ENCODE assay signal across 10 cellular contexts in the genomic region with DNA sequence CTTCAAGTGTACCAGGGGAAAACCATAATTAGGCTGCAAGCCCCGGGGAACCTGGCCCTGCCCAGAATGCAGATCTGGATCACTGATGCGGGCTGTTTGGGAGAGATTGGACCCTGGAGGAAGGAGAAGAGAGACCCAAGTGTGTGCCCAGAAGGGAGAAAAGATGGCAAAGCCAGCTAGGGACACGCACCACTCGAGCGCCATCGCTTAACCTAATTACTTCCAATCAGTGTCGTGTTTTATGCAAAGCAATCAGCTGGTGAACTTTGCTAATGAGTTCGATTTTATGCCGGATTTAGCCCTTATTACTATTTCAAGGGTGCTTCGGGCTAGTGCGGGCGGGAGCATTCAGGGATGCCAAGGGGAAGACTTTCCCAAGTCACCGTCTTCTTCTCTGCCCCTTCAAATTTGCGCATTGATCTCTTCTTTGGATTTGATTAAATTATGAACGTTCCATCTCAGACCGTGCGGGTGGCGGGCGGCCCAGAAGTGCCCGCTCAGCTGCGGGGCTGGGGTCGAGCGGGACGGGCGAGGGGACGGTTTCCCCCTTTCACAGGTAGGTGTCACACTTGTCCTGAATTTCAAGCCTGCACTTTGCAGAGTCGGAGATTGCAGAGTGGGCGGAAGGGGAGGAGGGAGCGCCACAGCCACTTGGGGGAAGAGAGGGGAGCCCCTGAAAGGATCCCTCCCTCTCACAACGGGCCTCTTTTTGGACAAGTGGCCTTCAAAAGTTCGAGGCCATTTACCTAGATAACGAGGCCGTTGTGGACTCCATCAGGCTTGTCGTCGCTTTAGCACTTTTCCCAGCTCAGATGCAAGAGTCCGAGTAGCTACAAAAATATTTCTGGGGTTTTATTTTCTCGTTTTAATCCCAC. TPM values are rescaled to one million over a fixed set of nuclear protein-coding genes. Genes with fewer than 3 reads are reported as not detected.
DNase-seq lines count a peak whose midpoint lies in the region; ATAC-seq and TF ChIP-seq lines count a peak whose summit lies in the region.
"Had no signal": no experiment of that assay in that cellular context is flagged by ENCODE, and none has a peak within 500 bp of the region (broad histone marks: within the 10 kb centered on the region; RNA-seq: fewer than 3 reads in every experiment).

No MANE protein-coding gene starts in this region.

- H3K27ac ChIP-seq in cardiac muscle cell (peak overlapping the region; percentile 58), right atrium auricular region (no peak overlapping the region), iPS-20b (ENCODE audit: low read length) (no peak overlapping the region), upper lobe of right lung (peak overlapping the region; percentile 84)

- intact Hi-C loops in upper lobe of right lung (cut with DNase I) = no loop called here

- peaks cover 6% of the 10 kb centered on the region for H3K36me3 ChIP-seq in cardiac muscle cell
- H3K36me3 ChIP-seq in right atrium auricular region = no peaks in the 10 kb centered on the region
- no peaks in the 10 kb centered on the region for H3K36me3 ChIP-seq in iPS-20b (ENCODE audit: insufficient read depth, low read depth, low read length)
- H3K36me3 ChIP-seq in upper lobe of right lung = no peaks in the 10 kb centered on the region

- DNase-seq in cardiac muscle cell (ENCODE audit: low read depth in 1 of 2, low spot score in 1 of 2) (peak in 1 of 2 donors; percentile 90), right atrium auricular region (ENCODE audit: low spot score) (no peak), WTC11 (ENCODE audit: low spot score) (peak; percentile 76), upper lobe of right lung (peak; percentile 81), AG08395 (ENCODE audit: low spot score) (no peak)
- DNase-seq: COR-L47 had no signal

- peak; percentile 11 for ATAC-seq in WTC11
- ATAC-seq in upper lobe of right lung = peak; percentile 4
- no peak for ATAC-seq in HG03469 (IDR thresholded peaks at IDR 0.05; ENCODE audit: unreplicated experiment)
- no peak for ATAC-seq in GM19324 (IDR thresholded peaks at IDR 0.05; ENCODE audit: low FRiP score, unreplicated experiment)

- H3K27ac Mint-ChIP-seq in WTC11 = no peak overlapping the region

- CTCF ChIA-PET in WTC11 (lab: Charles Lee) = interaction anchor here (0.7 to 2.9 kb wide), 8 partner anchors 13 to 649 kb away, joined by 3 to 12 read pairs (median 5); a partner anchor contains a TSS

- POLR2A ChIA-PET in WTC11 (lab: Charles Lee) = no interaction called here

- H3K9ac ChIP-seq in iPS-20b (ENCODE audit: low read depth, low read length) = no peak overlapping the region

- H3K4me3 ChIP-seq in cardiac muscle cell = peak overlapping the region; percentile 96
- H3K4me3 ChIP-seq in right atrium auricular region = no peak overlapping the region
- H3K4me3 ChIP-seq in iPS-20b (ENCODE audit: low read length) = peak overlapping the region; percentile 65
- H3K4me3 ChIP-seq in upper lobe of right lung = peak overlapping the region; percentile 67

- H3K9me3 ChIP-seq in cardiac muscle cell (ENCODE audit: low read depth) = no peaks in the 10 kb centered on the region
- no peaks in the 10 kb centered on the region for H3K9me3 ChIP-seq in right atrium auricular region
- no peaks in the 10 kb centered on the region for H3K9me3 ChIP-seq in iPS-20b (ENCODE audit: insufficient read depth, low read depth, low read length)
- no peaks in the 10 kb centered on the region for H3K9me3 ChIP-seq in upper lobe of right lung

- peaks cover 55% of the 10 kb centered on the region for H3K4me1 Mint-ChIP-seq in WTC11

- H3K27me3 ChIP-seq in cardiac muscle cell = peaks cover 28% of the 10 kb centered on the region
- H3K27me3 ChIP-seq in right atrium auricular region = peaks cover 61 to 82% of the 10 kb centered on the region in 2 donors
- H3K27me3 ChIP-seq in iPS-20b (ENCODE audit: insufficient read depth, low read length) = peaks cover 94% of the 10 kb centered on the region
- peaks cover 87% of the 10 kb centered on the region for H3K27me3 ChIP-seq in upper lobe of right lung

- peak overlapping the region; percentile 74 for H3K4me3 Mint-ChIP-seq in WTC11
- H3K4me3 Mint-ChIP-seq: central memory CD8-positive, alpha-beta T cell had no signal

- H3K27me3 Mint-ChIP-seq in WTC11 (ENCODE audit: low read depth) = peaks cover 95% of the 10 kb centered on the region

- peaks cover 7% of the 10 kb centered on the region for H3K4me1 ChIP-seq in cardiac muscle cell (ENCODE audit: low read depth)
- H3K4me1 ChIP-seq in right atrium auricular region = peaks cover 0 to 48% of the 10 kb centered on the region in 2 donors
- peaks cover 18% of the 10 kb centered on the region; the same call in 1 of the 2 replicates for H3K4me1 ChIP-seq in iPS-20b (ENCODE audit: insufficient read depth, low read length)
- peaks cover 13% of the 10 kb centered on the region for H3K4me1 ChIP-seq in upper lobe of right lung

- peaks cover 2% of the 10 kb centered on the region; the same call in 1 of the 2 replicates for H3K36me3 Mint-ChIP-seq in WTC11

- H3K9me3 Mint-ChIP-seq in WTC11 = no peaks in the 10 kb centered on the region

- TF ChIP-seq CTCF in cardiac muscle cell (IDR thresholded peaks at IDR 0.05; ENCODE audit: low read depth, low read length) (no peak), right atrium auricular region (IDR thresholded peaks at IDR 0.05) (no peak), WTC11 (IDR thresholded peaks at IDR 0.05) (no peak), upper lobe of right lung (IDR thresholded peaks at IDR 0.05) (no peak)

TF ChIP-seq in WTC11, 78 proteins besides CTCF, POLR2A, EP300 and RAD21 (continues in another document):
- TF ChIP-seq, protein P1, sequence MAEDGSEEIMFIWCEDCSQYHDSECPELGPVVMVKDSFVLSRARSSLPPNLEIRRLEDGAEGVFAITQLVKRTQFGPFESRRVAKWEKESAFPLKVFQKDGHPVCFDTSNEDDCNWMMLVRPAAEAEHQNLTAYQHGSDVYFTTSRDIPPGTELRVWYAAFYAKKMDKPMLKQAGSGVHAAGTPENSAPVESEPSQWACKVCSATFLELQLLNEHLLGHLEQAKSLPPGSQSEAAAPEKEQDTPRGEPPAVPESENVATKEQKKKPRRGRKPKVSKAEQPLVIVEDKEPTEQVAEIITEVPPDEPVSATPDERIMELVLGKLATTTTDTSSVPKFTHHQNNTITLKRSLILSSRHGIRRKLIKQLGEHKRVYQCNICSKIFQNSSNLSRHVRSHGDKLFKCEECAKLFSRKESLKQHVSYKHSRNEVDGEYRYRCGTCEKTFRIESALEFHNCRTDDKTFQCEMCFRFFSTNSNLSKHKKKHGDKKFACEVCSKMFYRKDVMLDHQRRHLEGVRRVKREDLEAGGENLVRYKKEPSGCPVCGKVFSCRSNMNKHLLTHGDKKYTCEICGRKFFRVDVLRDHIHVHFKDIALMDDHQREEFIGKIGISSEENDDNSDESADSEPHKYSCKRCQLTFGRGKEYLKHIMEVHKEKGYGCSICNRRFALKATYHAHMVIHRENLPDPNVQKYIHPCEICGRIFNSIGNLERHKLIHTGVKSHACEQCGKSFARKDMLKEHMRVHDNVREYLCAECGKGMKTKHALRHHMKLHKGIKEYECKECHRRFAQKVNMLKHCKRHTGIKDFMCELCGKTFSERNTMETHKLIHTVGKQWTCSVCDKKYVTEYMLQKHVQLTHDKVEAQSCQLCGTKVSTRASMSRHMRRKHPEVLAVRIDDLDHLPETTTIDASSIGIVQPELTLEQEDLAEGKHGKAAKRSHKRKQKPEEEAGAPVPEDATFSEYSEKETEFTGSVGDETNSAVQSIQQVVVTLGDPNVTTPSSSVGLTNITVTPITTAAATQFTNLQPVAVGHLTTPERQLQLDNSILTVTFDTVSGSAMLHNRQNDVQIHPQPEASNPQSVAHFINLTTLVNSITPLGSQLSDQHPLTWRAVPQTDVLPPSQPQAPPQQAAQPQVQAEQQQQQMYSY (CRISPR knock-in tag; IDR thresholded peaks at IDR 0.05) = no peak
- TF ChIP-seq, protein P2, sequence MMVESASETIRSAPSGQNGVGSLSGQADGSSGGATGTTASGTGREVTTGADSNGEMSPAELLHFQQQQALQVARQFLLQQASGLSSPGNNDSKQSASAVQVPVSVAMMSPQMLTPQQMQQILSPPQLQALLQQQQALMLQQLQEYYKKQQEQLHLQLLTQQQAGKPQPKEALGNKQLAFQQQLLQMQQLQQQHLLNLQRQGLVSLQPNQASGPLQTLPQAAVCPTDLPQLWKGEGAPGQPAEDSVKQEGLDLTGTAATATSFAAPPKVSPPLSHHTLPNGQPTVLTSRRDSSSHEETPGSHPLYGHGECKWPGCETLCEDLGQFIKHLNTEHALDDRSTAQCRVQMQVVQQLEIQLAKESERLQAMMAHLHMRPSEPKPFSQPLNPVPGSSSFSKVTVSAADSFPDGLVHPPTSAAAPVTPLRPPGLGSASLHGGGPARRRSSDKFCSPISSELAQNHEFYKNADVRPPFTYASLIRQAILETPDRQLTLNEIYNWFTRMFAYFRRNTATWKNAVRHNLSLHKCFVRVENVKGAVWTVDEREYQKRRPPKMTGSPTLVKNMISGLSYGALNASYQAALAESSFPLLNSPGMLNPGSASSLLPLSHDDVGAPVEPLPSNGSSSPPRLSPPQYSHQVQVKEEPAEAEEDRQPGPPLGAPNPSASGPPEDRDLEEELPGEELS (CRISPR knock-in tag; IDR thresholded peaks at IDR 0.05) = no peak
- TF ChIP-seq, protein P3, sequence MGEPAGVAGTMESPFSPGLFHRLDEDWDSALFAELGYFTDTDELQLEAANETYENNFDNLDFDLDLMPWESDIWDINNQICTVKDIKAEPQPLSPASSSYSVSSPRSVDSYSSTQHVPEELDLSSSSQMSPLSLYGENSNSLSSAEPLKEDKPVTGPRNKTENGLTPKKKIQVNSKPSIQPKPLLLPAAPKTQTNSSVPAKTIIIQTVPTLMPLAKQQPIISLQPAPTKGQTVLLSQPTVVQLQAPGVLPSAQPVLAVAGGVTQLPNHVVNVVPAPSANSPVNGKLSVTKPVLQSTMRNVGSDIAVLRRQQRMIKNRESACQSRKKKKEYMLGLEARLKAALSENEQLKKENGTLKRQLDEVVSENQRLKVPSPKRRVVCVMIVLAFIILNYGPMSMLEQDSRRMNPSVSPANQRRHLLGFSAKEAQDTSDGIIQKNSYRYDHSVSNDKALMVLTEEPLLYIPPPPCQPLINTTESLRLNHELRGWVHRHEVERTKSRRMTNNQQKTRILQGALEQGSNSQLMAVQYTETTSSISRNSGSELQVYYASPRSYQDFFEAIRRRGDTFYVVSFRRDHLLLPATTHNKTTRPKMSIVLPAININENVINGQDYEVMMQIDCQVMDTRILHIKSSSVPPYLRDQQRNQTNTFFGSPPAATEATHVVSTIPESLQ (CRISPR knock-in tag; IDR thresholded peaks at IDR 0.05) = no peak
- TF ChIP-seq JAZF1 (CRISPR knock-in tag; IDR thresholded peaks at IDR 0.05) = no peak
- TF ChIP-seq, protein P4, sequence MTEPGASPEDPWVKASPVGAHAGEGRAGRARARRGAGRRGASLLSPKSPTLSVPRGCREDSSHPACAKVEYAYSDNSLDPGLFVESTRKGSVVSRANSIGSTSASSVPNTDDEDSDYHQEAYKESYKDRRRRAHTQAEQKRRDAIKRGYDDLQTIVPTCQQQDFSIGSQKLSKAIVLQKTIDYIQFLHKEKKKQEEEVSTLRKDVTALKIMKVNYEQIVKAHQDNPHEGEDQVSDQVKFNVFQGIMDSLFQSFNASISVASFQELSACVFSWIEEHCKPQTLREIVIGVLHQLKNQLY (CRISPR knock-in tag; IDR thresholded peaks at IDR 0.05) = no peak

RNA-seq across cellular contexts. Expression of a gene that starts 4.1 kb away (rescaled TPM):
- total RNA-seq in cardiac muscle cell = 69.1 and 93.0 TPM in 2 replicates
- 22.0 and 24.7 TPM in 2 replicates for polyA plus RNA-seq in cardiac muscle cell
- total RNA-seq in right atrium auricular region = 1 to 10 TPM in 1 of 2 donors, under 1 TPM in 1; 0.59 to 4.1 TPM
- 0.35 to 0.48 TPM (median 0.44 TPM) in 3 replicates for total RNA-seq in WTC11 (2021)
- 23.3 TPM for total RNA-seq in upper lobe of right lung

Comparison
In these comparisons a context has a peak if more than half of its experiments do, and no peak if none do; other contexts are left out.
1. H3K27ac ChIP-seq: peak in cardiac muscle cell (single experiment) and upper lobe of right lung (single experiment); none in right atrium auricular region (0 of 2) and iPS-20b (single experiment).
2. H3K4me3 ChIP-seq: peak in cardiac muscle cell (single experiment), iPS-20b (single experiment) and upper lobe of right lung (single experiment); none in right atrium auricular region (0 of 2).
3. DNase-seq: peak in WTC11 (single experiment) and upper lobe of right lung (single experiment); none in right atrium auricular region (single experiment) and AG08395 (single experiment).
4. ATAC-seq: peak in WTC11 (single experiment) and upper lobe of right lung (single experiment); none in HG03469 (single experiment) and GM19324 (single experiment).